In the genomic region with DNA sequence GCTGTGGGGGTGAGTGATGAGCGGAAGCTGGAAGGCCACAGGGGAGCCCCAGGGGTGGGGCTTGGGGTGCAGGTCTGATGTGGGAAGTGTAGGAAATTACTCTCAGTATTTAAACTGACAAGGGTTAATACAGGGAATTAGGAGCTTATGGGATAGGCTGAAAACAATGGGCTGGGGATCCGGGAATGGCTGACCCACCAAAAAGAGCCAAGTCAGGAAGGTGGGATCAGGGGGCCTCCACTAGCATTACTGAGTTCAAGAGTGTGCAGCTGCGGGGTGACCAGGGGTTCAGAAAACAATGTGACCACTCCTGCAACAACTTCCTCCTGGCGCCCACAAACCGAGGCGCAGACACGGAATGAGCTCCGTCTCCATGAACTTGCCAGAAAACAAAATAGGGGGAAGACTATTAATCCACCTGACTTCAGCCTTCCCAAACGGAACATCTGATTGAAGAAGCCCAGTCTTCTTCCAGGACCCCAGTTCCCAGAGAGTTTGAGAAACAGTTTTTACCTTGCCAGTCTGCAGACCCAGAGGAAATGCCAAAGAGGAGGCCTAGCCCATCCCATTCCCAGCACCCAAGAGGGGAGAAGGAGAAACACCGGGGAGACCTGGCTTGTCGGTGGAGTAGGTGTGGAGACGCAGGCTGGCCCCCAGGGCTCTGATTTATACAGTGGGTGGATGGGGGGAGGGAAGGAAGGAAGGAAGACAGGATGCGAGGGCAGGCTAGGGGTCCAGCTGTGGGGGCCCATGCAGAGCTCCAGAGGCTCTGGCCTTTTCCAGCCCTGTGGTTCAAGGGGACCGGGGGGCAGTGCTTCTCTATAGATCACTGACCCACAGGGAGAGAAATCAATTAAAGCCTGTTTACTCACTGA, we compare ENCODE assay signal across 8 cellular contexts. TPM values are rescaled to one million over a fixed set of nuclear protein-coding genes. Genes with fewer than 3 reads are reported as not detected.
DNase-seq lines count a peak whose midpoint lies in the region; ATAC-seq, FAIRE-seq and TF ChIP-seq lines count a peak whose summit lies in the region.

No MANE protein-coding gene starts in this region.

- WGBS in K562 (ENCODE audit: insufficient coverage, low coverage, missing lambda C conversion rate) = 40% methylated on average over 8 of the region's 14 CpGs

- intact Hi-C loops in K562 (cut with micrococcal nuclease) = no loop called here

- H4K20me1 ChIP-seq in K562 (replicated peaks; ENCODE audit: control insufficient read depth, insufficient read depth, low read length) = no peaks in the 10 kb centered on the region
- peaks cover 69% of the 10 kb centered on the region for H4K20me1 ChIP-seq in neural progenitor cell (ENCODE audit: low read depth)

- peak overlapping the region; percentile 97 for H3K4me2 ChIP-seq in K562 (ENCODE audit: insufficient read depth, low read length)
- peak overlapping the region; percentile 73 for H3K4me2 ChIP-seq in neural progenitor cell

- H3F3A ChIP-seq in neural progenitor cell (ENCODE audit: low read depth) = peaks cover 54% of the 10 kb centered on the region

- FAIRE-seq in K562 (lab: Jason Lieb, UNC) = no peak

- in situ Hi-C loops in K562 (cut with MboI) = no loop called here

- CTCF ChIA-PET in K562 (lab: Yijun Ruan, JAX; ENCODE audit: low intra/inter-chr PET ratio) = no interaction called here
- CTCF ChIA-PET in RWPE1 (lab: Yijun Ruan, JAX) = no interaction called here

- BruUV-seq in K562 (replicated peaks; lab: Mats Ljungman, UMichigan) = no TSS peak

- TF ChIP-seq POLR2A in K562 (conservative IDR thresholded peaks at IDR 0.05) = no peak

- H3K9ac ChIP-seq in K562 (ENCODE audit: insufficient read depth in 1 of 2, low read depth in 2 of 2, low read length in 2 of 2) = peak overlapping the region; percentile 29 to 88; a peak in 2 of 4 replicates
- H3K9ac ChIP-seq in neural progenitor cell = no peak overlapping the region

- H3K4me3 ChIP-seq in GM06990 (replicated peaks; ENCODE audit: low read depth, low read length) (peak overlapping the region; percentile 70), K562 (peak overlapping the region; percentile 46), neural progenitor cell (peak overlapping the region; percentile 46)

- POLR2A ChIA-PET in K562 (lab: Yijun Ruan, JAX) = interaction anchor here (0.5 to 4.9 kb wide), 5 partner anchors 9 to 61 kb away, joined by 3 to 46 read pairs (median 4); no protein-coding TSS in a partner anchor
- POLR2A ChIA-PET in RWPE1 (lab: Yijun Ruan, JAX; ENCODE audit: low non-redundant PET) = no interaction called here

- H3K36me3 Mint-ChIP-seq in neural progenitor cell (no peaks in the 10 kb centered on the region), glutamatergic neuron (ENCODE audit: unreplicated experiment) (peaks cover 4% of the 10 kb centered on the region)

- TF ChIP-seq CTCF in GM06990 (IDR thresholded peaks at IDR 0.05; ENCODE audit: insufficient read depth, low read length, poor library complexity, severe bottlenecking) = no peak
- TF ChIP-seq CTCF in K562 (IDR thresholded peaks at IDR 0.05 in 2 of 3, conservative IDR thresholded peaks at IDR 0.05 in 1 of 3; ENCODE audit: insufficient read depth in 2 of 3, low read depth in 1 of 3, low read length in 3 of 3) = no peak
- no peak for TF ChIP-seq CTCF in neural progenitor cell (IDR thresholded peaks at IDR 0.05)
- TF ChIP-seq CTCF in RWPE1 (conservative IDR thresholded peaks at IDR 0.05; ENCODE audit: low read depth) = no peak
- TF ChIP-seq CTCF in glutamatergic neuron (IDR thresholded peaks at IDR 0.05; ENCODE audit: partially characterized antibody, unreplicated experiment) = no peak
- TF ChIP-seq CTCF in GM10266 (IDR thresholded peaks at IDR 0.05; ENCODE audit: control insufficient read depth, insufficient read depth, low read depth, missing control alignments) = no peak

- TF ChIP-seq EP300 in K562 (IDR thresholded peaks at IDR 0.05; ENCODE audit: low read length) = no peak

- H3K4me1 ChIP-seq in K562 (replicated peaks in 1 of 2; ENCODE audit: control insufficient read depth in 2 of 2, insufficient read depth in 2 of 2, low read length in 2 of 2) (peaks cover 38 to 41% of the 10 kb centered on the region in 2 experiments), neural progenitor cell (peaks cover 39% of the 10 kb centered on the region)

- H3K36me3 ChIP-seq in GM06990 (ENCODE audit: control insufficient read depth, insufficient read depth, low read length) = no peaks in the 10 kb centered on the region
- H3K36me3 ChIP-seq in K562 (ENCODE audit: control insufficient read depth, insufficient read depth, low read length) = no peaks in the 10 kb centered on the region
- no peaks in the 10 kb centered on the region for H3K36me3 ChIP-seq in neural progenitor cell

- H2AFZ ChIP-seq in K562 (ENCODE audit: low read depth, low read length) (peak overlapping the region; percentile 77; the same call in 1 of the 2 replicates), neural progenitor cell (replicated peaks) (no peak overlapping the region)

- no peak for TF ChIP-seq RAD21 in K562 (CRISPR knock-in tag; conservative IDR thresholded peaks at IDR 0.05 in 1 of 2, IDR thresholded peaks at IDR 0.05 in 1 of 2)

- H3K4me3 Mint-ChIP-seq in neural progenitor cell (no peak overlapping the region), glutamatergic neuron (ENCODE audit: unreplicated experiment) (no peak overlapping the region)

- peaks cover 36% of the 10 kb centered on the region; the same call in 2 of the 3 replicates for H3K79me2 ChIP-seq in K562 (ENCODE audit: control insufficient read depth, insufficient read depth, low read length)
- peaks cover 91% of the 10 kb centered on the region for H3K79me2 ChIP-seq in neural progenitor cell (ENCODE audit: low read depth)

- H3K9me3 ChIP-seq in K562 (replicated peaks; ENCODE audit: control insufficient read depth, insufficient read depth, low read depth, low read length) = no peaks in the 10 kb centered on the region
- H3K9me3 ChIP-seq in neural progenitor cell (ENCODE audit: low read depth) = no peaks in the 10 kb centered on the region

- H3K27ac ChIP-seq in K562 (ENCODE audit: extremely low read depth, low read depth, low read length) (peak overlapping the region; percentile 56; the same call in 2 of the 3 replicates), neural progenitor cell (peak overlapping the region; percentile 93), RWPE1 (no peak overlapping the region)

- H3K27me3 ChIP-seq in GM06990 (replicated peaks; ENCODE audit: control insufficient read depth, insufficient read depth, low read length) (no peaks in the 10 kb centered on the region), K562 (ENCODE audit: control insufficient read depth in 2 of 2, insufficient read depth in 2 of 2, low read length in 2 of 2) (no peaks in the 10 kb centered on the region), neural progenitor cell (no peaks in the 10 kb centered on the region)

- peaks cover 3% of the 10 kb centered on the region for H3K4me1 Mint-ChIP-seq in neural progenitor cell
- H3K4me1 Mint-ChIP-seq in glutamatergic neuron (ENCODE audit: low read depth, unreplicated experiment) = peaks cover 19% of the 10 kb centered on the region

- H3K9me1 ChIP-seq in K562 (ENCODE audit: control insufficient read depth, insufficient read depth, low read length) = no peaks in the 10 kb centered on the region

- DNase-seq in GM06990 (ENCODE audit: extremely low read depth, insufficient read length) (no peak), K562 (ENCODE audit: extremely low read depth in 1 of 4, low spot score in 3 of 4) (no peak), neural progenitor cell (ENCODE audit: low spot score) (peak; percentile 64), RWPE1 (ENCODE audit: low spot score) (no peak), glutamatergic neuron (no peak), GM10266 (ENCODE audit: extremely low spot score) (no peak)

- H3K9me3 Mint-ChIP-seq in neural progenitor cell (no peaks in the 10 kb centered on the region), glutamatergic neuron (ENCODE audit: unreplicated experiment) (peaks cover 2% of the 10 kb centered on the region)

- ATAC-seq in HG02610 (IDR thresholded peaks at IDR 0.05; ENCODE audit: unreplicated experiment) (peak; percentile 9), K562 (no peak), HG03469 (IDR thresholded peaks at IDR 0.05; ENCODE audit: unreplicated experiment) (no peak)

- no peak overlapping the region for H3K27ac Mint-ChIP-seq in neural progenitor cell
- no peak overlapping the region for H3K27ac Mint-ChIP-seq in glutamatergic neuron (ENCODE audit: unreplicated experiment)

- peaks cover 2% of the 10 kb centered on the region for H3K27me3 Mint-ChIP-seq in neural progenitor cell (ENCODE audit: insufficient read depth, low read depth)
- no peaks in the 10 kb centered on the region for H3K27me3 Mint-ChIP-seq in glutamatergic neuron (ENCODE audit: unreplicated experiment)

TF ChIP-seq in K562, 482 proteins besides CTCF, POLR2A, EP300 and RAD21 (continues in another document):
- TF ChIP-seq MAFF (IDR thresholded peaks at IDR 0.05; ENCODE audit: low read length) (no peak), SMAD1 (IDR thresholded peaks at IDR 0.05; ENCODE audit: low read depth, low read length, partially characterized antibody) (no peak), ZNF3 (CRISPR knock-in tag; IDR thresholded peaks at IDR 0.05) (no peak), ZNF174 (CRISPR knock-in tag; IDR thresholded peaks at IDR 0.05) (no peak)

RNA-seq across cellular contexts. Expression of a gene that starts 16.5 kb away (rescaled TPM):
- total RNA-seq in K562 (2011; cell fraction: chromatin; rRNA removed; ENCODE audit: low replicate concordance) = 30.4 and 53.6 TPM in 2 replicates
- total RNA-seq in K562 (2011; cell fraction: nucleolus; rRNA removed) = 21.0 and 21.6 TPM in 2 replicates
- total RNA-seq in K562 (2011; cell fraction: nucleoplasm; rRNA removed) = 32.7 and 52.1 TPM in 2 replicates
- total RNA-seq in K562 (2014; rRNA removed) (45.3 and 46.7 TPM in 2 replicates), K562 (2014; rRNA removed; fragmentation: Illumina TruSeq; extraction: Trizol) (70.8 and 81.3 TPM in 2 replicates), K562 (2015; rRNA removed; fragmentation: Illumina TruSeq; extraction: Trizol) (44.3 and 53.0 TPM in 2 replicates), K562 (2021) (74.2 and 76.9 TPM in 2 replicates), neural progenitor cell (ENCODE audit: low replicate concordance) (54.8 and 58.9 TPM in 2 replicates), glutamatergic neuron (ENCODE audit: unreplicated experiment) (60.6 TPM)
- polyA plus RNA-seq in K562 (2011; rRNA removed) (35.4 and 55.0 TPM in 2 replicates), K562 (2014; fragmentation: Illumina TruSeq; extraction: Trizol) (43.9 and 46.5 TPM in 2 replicates), K562 (2014; fragmentation: Nextera tagmentation; extraction: Ambion mirVana) (10 to 100 TPM; 20.8 to 21.0 TPM), K562 (2014; rRNA removed) (28.8 and 29.0 TPM in 2 replicates)
- 16.4 TPM in 2 replicates for polyA plus RNA-seq in K562 (2011; cell fraction: cytosol; rRNA removed)
- 22.7 and 24.9 TPM in 2 replicates for polyA plus RNA-seq in K562 (2011; cell fraction: nucleus; rRNA removed)
- polyA plus RNA-seq in K562 (2012) = 44.5 and 48.2 TPM in 2 replicates
- polyA minus RNA-seq in K562 (2011; rRNA and poly(A)+ RNA removed) = 33.4 and 50.0 TPM in 2 replicates
- polyA minus RNA-seq in K562 (2011; cell fraction: cytosol; rRNA and poly(A)+ RNA removed) = 21.0 and 27.0 TPM in 2 replicates
- polyA minus RNA-seq in K562 (2011; cell fraction: nucleus; rRNA and poly(A)+ RNA removed) = 11.6 and 19.1 TPM in 2 replicates
